12 cellular contexts compared by ENCODE assay signal in genomic region chr7:43637114-43637806, GRCh38. TPM values are rescaled to one million over a fixed set of nuclear protein-coding genes. Genes with fewer than 3 reads are reported as not detected.
A peak's percentile ranks its signal among the peaks of the same experiment; 100 is the strongest.
DNase-seq lines count a peak whose midpoint lies in the region; ATAC-seq and TF ChIP-seq lines count a peak whose summit lies in the region.
"Had no signal": no experiment of that assay in that cellular context is flagged by ENCODE, and none has a peak within 500 bp of the region (broad histone marks: within the 10 kb centered on the region; RNA-seq: fewer than 3 reads in every experiment).

No MANE protein-coding gene starts in this region.

- no peaks in the 10 kb centered on the region for H3K9me3 ChIP-seq in stomach smooth muscle (ENCODE audit: control insufficient read depth in 2 of 2, low read length in 2 of 2)
- H3K9me3 ChIP-seq: A549 had no signal

- H3K4me3 ChIP-seq in fibroblast of mammary gland (ENCODE audit: control insufficient read depth, low read depth, low read length) (no peak overlapping the region), stomach smooth muscle (ENCODE audit: low read length in 2 of 2) (no peak overlapping the region)
- H3K4me3 ChIP-seq: A549, SK-N-MC had no signal

- DNase-seq in activated CD4-positive, alpha-beta T cell treated with anti-CD3 and anti-CD28 coated beads, Interleukin-2, amount 10 ng/mL, durations not matched to agents 7 days and 5 days = no peak
- no peak for DNase-seq in activated CD4-positive, alpha-beta T cell treated with anti-CD3 and anti-CD28 coated beads, Interleukin-2, amount 50 U/mL, for 4 hours
- DNase-seq in fibroblast of mammary gland (ENCODE audit: low read depth) (peak; percentile 58), AG20443 (ENCODE audit: low spot score) (no peak), Ammon's horn (ENCODE audit: low spot score) (no peak)
- DNase-seq: NCI-H1417, trophoblast cell had no signal

- H3K27me3 Mint-ChIP-seq in activated CD4-positive, alpha-beta T cell treated with anti-CD3 and anti-CD28 coated beads, Interleukin-2, amount 10 ng/mL, durations not matched to agents 7 days and 5 days = no peaks in the 10 kb centered on the region

- CTCF ChIA-PET in activated CD4-positive, alpha-beta T cell treated with anti-CD3 and anti-CD28 coated beads, Interleukin-2, amount 10 ng/mL, durations not matched to agents 7 days and 5 days (lab: Charles Lee) = interaction anchor here (0.7 to 3.9 kb wide), 5 partner anchors 8 to 55 kb away, joined by 3 to 16 read pairs (median 4); partner anchors contain the start of gene STK17A

- no peak for ATAC-seq in HG03439 (IDR thresholded peaks at IDR 0.05; ENCODE audit: unreplicated experiment)

- POLR2A ChIA-PET in activated CD4-positive, alpha-beta T cell treated with anti-CD3 and anti-CD28 coated beads, Interleukin-2, amount 10 ng/mL, durations not matched to agents 7 days and 5 days (lab: Charles Lee) = interaction anchor here (0.6 to 1.0 kb wide), 2 partner anchors 17 to 63 kb away, joined by 3 to 6 read pairs; no protein-coding TSS in a partner anchor

- H3K9me3 Mint-ChIP-seq in activated CD4-positive, alpha-beta T cell treated with anti-CD3 and anti-CD28 coated beads, Interleukin-2, amount 10 ng/mL, durations not matched to agents 7 days and 5 days = peaks cover 3% of the 10 kb centered on the region

- no peak overlapping the region for H3K4me3 Mint-ChIP-seq in activated CD4-positive, alpha-beta T cell treated with anti-CD3 and anti-CD28 coated beads, Interleukin-2, amount 10 ng/mL, durations not matched to agents 7 days and 5 days

- H3K27me3 ChIP-seq in stomach smooth muscle (ENCODE audit: control insufficient read depth in 1 of 2, insufficient read depth in 2 of 2, low read length in 2 of 2) = no peaks in the 10 kb centered on the region

- H3K36me3 ChIP-seq in stomach smooth muscle (ENCODE audit: control insufficient read depth in 2 of 2, insufficient read depth in 2 of 2, low read length in 2 of 2) = peaks cover 11 to 14% of the 10 kb centered on the region in 2 donors

- no peak overlapping the region for H3K9ac ChIP-seq in stomach smooth muscle (ENCODE audit: low read length in 2 of 2)

- H3K27ac Mint-ChIP-seq in activated CD4-positive, alpha-beta T cell treated with anti-CD3 and anti-CD28 coated beads, Interleukin-2, amount 10 ng/mL, durations not matched to agents 7 days and 5 days = peak overlapping the region; percentile 87

- H3K4me1 Mint-ChIP-seq in activated CD4-positive, alpha-beta T cell treated with anti-CD3 and anti-CD28 coated beads, Interleukin-2, amount 10 ng/mL, durations not matched to agents 7 days and 5 days = peaks cover 81% of the 10 kb centered on the region

- peaks cover 9% of the 10 kb centered on the region for H3K4me1 ChIP-seq in stomach smooth muscle (ENCODE audit: control insufficient read depth, insufficient read depth, low read length)

- H3K27ac ChIP-seq in VCaP (peak overlapping the region; percentile 51), stomach smooth muscle (ENCODE audit: low read length) (peak overlapping the region; percentile 6)
- H3K27ac ChIP-seq: SK-N-MC had no signal

- no peak for TF ChIP-seq CTCF in VCaP (conservative IDR thresholded peaks at IDR 0.05)
- no peak for TF ChIP-seq CTCF in fibroblast of mammary gland (conservative IDR thresholded peaks at IDR 0.05; ENCODE audit: control insufficient read depth, insufficient read depth, low read depth, low read length)

- peaks cover 86% of the 10 kb centered on the region for H3K36me3 Mint-ChIP-seq in activated CD4-positive, alpha-beta T cell treated with anti-CD3 and anti-CD28 coated beads, Interleukin-2, amount 10 ng/mL, durations not matched to agents 7 days and 5 days (ENCODE audit: low read depth)

RNA-seq across cellular contexts. Expression of gene STK17A, which starts 54.4 kb away (rescaled TPM):
- 10 to 100 TPM; 74.4 to 74.8 TPM for total RNA-seq in activated CD4-positive, alpha-beta T cell treated with anti-CD3 and anti-CD28 coated beads, Interleukin-2, amount 10 ng/mL, durations not matched to agents 7 days and 5 days
